ENCODE assay signal across 8 cellular contexts in genomic region chr17:10844667-10845387, GRCh38. TPM values are rescaled to one million over a fixed set of nuclear protein-coding genes. Genes with fewer than 3 reads are reported as not detected.
DNase-seq lines count a peak whose midpoint lies in the region; ATAC-seq and TF ChIP-seq lines count a peak whose summit lies in the region.

No MANE protein-coding gene starts in this region.

- no peaks in the 10 kb centered on the region for H3K79me2 ChIP-seq in osteoblast (ENCODE audit: insufficient read depth, low read length)

- no peak for TF ChIP-seq EP300 in suprapubic skin (IDR thresholded peaks at IDR 0.05)

- H3K36me3 ChIP-seq in CD4-positive, CD25-positive, alpha-beta regulatory T cell (ENCODE audit: control insufficient read depth, insufficient read depth, low read length), result no peaks in the 10 kb centered on the region
- H3K36me3 ChIP-seq in SK-N-MC (ENCODE audit: insufficient read depth, low read length) (no peaks in the 10 kb centered on the region), osteoblast (ENCODE audit: insufficient read depth, low read length) (no peaks in the 10 kb centered on the region), suprapubic skin (no peaks in the 10 kb centered on the region)

- H3K36me3 Mint-ChIP-seq in CD4-positive, CD25-positive, alpha-beta regulatory T cell, result no peaks in the 10 kb centered on the region
- peaks cover 3% of the 10 kb centered on the region for H3K36me3 Mint-ChIP-seq in glutamatergic neuron (ENCODE audit: unreplicated experiment)

- peaks cover 0 to 11% (median 3%) of the 10 kb centered on the region in 4 donors for H3K4me1 Mint-ChIP-seq in CD4-positive, CD25-positive, alpha-beta regulatory T cell
- no peaks in the 10 kb centered on the region for H3K4me1 Mint-ChIP-seq in glutamatergic neuron (ENCODE audit: low read depth, unreplicated experiment)

- H3K4me1 ChIP-seq in CD4-positive, CD25-positive, alpha-beta regulatory T cell (ENCODE audit: control insufficient read depth, insufficient read depth, low read length, poor library complexity, severe bottlenecking), result peaks cover 6% of the 10 kb centered on the region
- H3K4me1 ChIP-seq in osteoblast (ENCODE audit: insufficient read depth, low read length), result no peaks in the 10 kb centered on the region
- peaks cover 10% of the 10 kb centered on the region for H3K4me1 ChIP-seq in suprapubic skin

- TF ChIP-seq POLR2A in suprapubic skin (IDR thresholded peaks at IDR 0.05), result no peak

- peak; percentile 83 to 89 for ATAC-seq in CD4-positive, CD25-positive, alpha-beta regulatory T cell (ENCODE audit: low read depth in 2 of 2)
- peak; percentile 86 for ATAC-seq in GM19395 (IDR thresholded peaks at IDR 0.05; ENCODE audit: unreplicated experiment)

- TF ChIP-seq CTCF in glutamatergic neuron (IDR thresholded peaks at IDR 0.05; ENCODE audit: partially characterized antibody, unreplicated experiment), result peak; percentile 98
- TF ChIP-seq CTCF in osteoblast (IDR thresholded peaks at IDR 0.05; ENCODE audit: extremely low read depth, low read depth, low read length), result peak; percentile 79
- TF ChIP-seq CTCF in suprapubic skin (IDR thresholded peaks at IDR 0.05), result peak; percentile 87 to 90

- H3K9me3 Mint-ChIP-seq in CD4-positive, CD25-positive, alpha-beta regulatory T cell, result peaks cover 0 to 1% (median 0%) of the 10 kb centered on the region in 7 donors
- peaks cover 4% of the 10 kb centered on the region for H3K9me3 Mint-ChIP-seq in glutamatergic neuron (ENCODE audit: unreplicated experiment)

- H3K9ac ChIP-seq in SK-N-MC (ENCODE audit: insufficient read length), result peak overlapping the region; percentile 55

- H3K4me2 ChIP-seq in osteoblast (ENCODE audit: insufficient read depth, low read length), result peak overlapping the region; percentile 84

- DNase-seq in CD4-positive, CD25-positive, alpha-beta regulatory T cell, result peak; percentile 54 to 73 (median 66)
- DNase-seq in HS-27A (ENCODE audit: low read depth) (peak; percentile 9), SK-N-MC (ENCODE audit: low read depth, low spot score) (no peak), glutamatergic neuron (peak; percentile 77), osteoblast (ENCODE audit: insufficient read length, low spot score, missing footprints) (peak; percentile 95), suprapubic skin (ENCODE audit: low spot score in 2 of 2) (peak; percentile 89 to 90)
- DNase-seq in activated naive CD4-positive, alpha-beta T cell treated with anti-CD3 and anti-CD28 coated beads, Interleukin-2, amount 50 U/mL, for 16 hours, result peak; percentile 73

- H3K9me3 ChIP-seq in CD4-positive, CD25-positive, alpha-beta regulatory T cell (ENCODE audit: control insufficient read depth in 2 of 2, low read length in 2 of 2), result no peaks in the 10 kb centered on the region
- H3K9me3 ChIP-seq in SK-N-MC (ENCODE audit: low read depth, low read length) (no peaks in the 10 kb centered on the region), osteoblast (ENCODE audit: low read depth, low read length) (no peaks in the 10 kb centered on the region), suprapubic skin (no peaks in the 10 kb centered on the region)

- no peaks in the 10 kb centered on the region for H4K20me1 ChIP-seq in osteoblast (ENCODE audit: insufficient read depth, low read length)

- H3K27me3 Mint-ChIP-seq in CD4-positive, CD25-positive, alpha-beta regulatory T cell, result peaks cover 11% of the 10 kb centered on the region
- no peaks in the 10 kb centered on the region for H3K27me3 Mint-ChIP-seq in glutamatergic neuron (ENCODE audit: unreplicated experiment)

- H3K4me3 ChIP-seq in CD4-positive, CD25-positive, alpha-beta regulatory T cell (ENCODE audit: low read depth, low read length), result peak overlapping the region; percentile 44
- H3K4me3 ChIP-seq in SK-N-MC, result peak overlapping the region; percentile 84
- H3K4me3 ChIP-seq in osteoblast (ENCODE audit: insufficient read depth, low read length), result peak overlapping the region; percentile 63
- peak overlapping the region; percentile 55 for H3K4me3 ChIP-seq in suprapubic skin

- H3K27ac Mint-ChIP-seq in CD4-positive, CD25-positive, alpha-beta regulatory T cell, result peak overlapping the region in 2 of 3 donors; percentile 55 to 57
- H3K27ac Mint-ChIP-seq in glutamatergic neuron (ENCODE audit: unreplicated experiment), result no peak overlapping the region

- peak overlapping the region; percentile 73 for H2AFZ ChIP-seq in osteoblast (ENCODE audit: low read length)

- H3K4me3 Mint-ChIP-seq in CD4-positive, CD25-positive, alpha-beta regulatory T cell, result peak overlapping the region in 3 of 4 donors; percentile 59 to 86 (median 72)
- peak overlapping the region; percentile 83 for H3K4me3 Mint-ChIP-seq in glutamatergic neuron (ENCODE audit: unreplicated experiment)

- no peak overlapping the region for H3K27ac ChIP-seq in CD4-positive, CD25-positive, alpha-beta regulatory T cell (ENCODE audit: insufficient read depth, low read length, poor library complexity, severe bottlenecking)
- H3K27ac ChIP-seq in SK-N-MC, result no peak overlapping the region
- no peak overlapping the region for H3K27ac ChIP-seq in osteoblast (ENCODE audit: low read depth, low read length)
- peak overlapping the region; percentile 27 for H3K27ac ChIP-seq in suprapubic skin

- peaks cover 3% of the 10 kb centered on the region for H3K27me3 ChIP-seq in CD4-positive, CD25-positive, alpha-beta regulatory T cell (ENCODE audit: control insufficient read depth, insufficient read depth, low read length)
- H3K27me3 ChIP-seq in osteoblast (ENCODE audit: insufficient read depth, low read length) (no peaks in the 10 kb centered on the region), suprapubic skin (no peaks in the 10 kb centered on the region)

- 5% methylated on average over 27 of the region's 27 CpGs for WGBS in suprapubic skin

RNA-seq across cellular contexts. Expression of gene PIRT, which starts 6.9 kb away (rescaled TPM):
- not detected for total RNA-seq in CD4-positive, CD25-positive, alpha-beta regulatory T cell
- not detected for polyA plus RNA-seq in CD4-positive, CD25-positive, alpha-beta regulatory T cell
- total RNA-seq in glutamatergic neuron (ENCODE audit: unreplicated experiment), result 0.32 TPM
- not detected in 2 replicates for total RNA-seq in osteoblast
- under 1 TPM in 2 of 4 donors, not detected in 2; 0.68 to 0.91 TPM for total RNA-seq in suprapubic skin

RNA-seq across cellular contexts. Expression of gene TMEM238L, which starts 40.9 kb away (rescaled TPM):
- total RNA-seq in CD4-positive, CD25-positive, alpha-beta regulatory T cell, result not detected
- not detected for polyA plus RNA-seq in CD4-positive, CD25-positive, alpha-beta regulatory T cell
- total RNA-seq in glutamatergic neuron (ENCODE audit: unreplicated experiment) (not detected), osteoblast (not detected in 2 replicates), suprapubic skin (1 to 10 TPM in 2 of 4 donors, not detected in 2; 2.0 to 8.9 TPM)
